In genomic region chr7:31811650-31812461, GRCh38 we compare ENCODE assay signal across 8 cellular contexts.
DNase-seq lines count a peak whose midpoint lies in the region; ATAC-seq and TF ChIP-seq lines count a peak whose summit lies in the region.

No MANE protein-coding gene starts in this region.

- DNase-seq in amniotic epithelial cell (ENCODE audit: low read depth) (peak; percentile 40), omental fat pad (ENCODE audit: low spot score) (no peak), iPS-NIHi7 (ENCODE audit: extremely low spot score) (no peak), NCI-H2029 treated with DMSO at 0.1 percent for 48 hours (lab: John Stamatoyannopoulos, UW) (no peak), DMS79 treated with DMSO at 0.1 percent for 48 hours (lab: John Stamatoyannopoulos, UW) (no peak), hepatic stellate cell (ENCODE audit: low spot score) (no peak)

- TF ChIP-seq CTCF in omental fat pad (IDR thresholded peaks at IDR 0.05): no peak

- ATAC-seq in GM18517 (IDR thresholded peaks at IDR 0.05; ENCODE audit: unreplicated experiment) (peak; percentile 64), HG03039 (IDR thresholded peaks at IDR 0.05; ENCODE audit: unreplicated experiment) (peak; percentile 83), omental fat pad (ENCODE audit: low FRiP score) (peak; percentile 41)
